Comparison of ENCODE assay signal across 8 cellular contexts in genomic region chr5:175444060-175444904, GRCh38. TPM values are rescaled to one million over a fixed set of nuclear protein-coding genes. Genes with fewer than 3 reads are reported as not detected.
A peak's percentile ranks its signal among the peaks of the same experiment; 100 is the strongest.
DNase-seq lines count a peak whose midpoint lies in the region; ATAC-seq, FAIRE-seq and TF ChIP-seq lines count a peak whose summit lies in the region.

TSS of gene DRD1 (minus strand) at chr5:175444182. CDS start at chr5:175443099, 1,083 bp downstream.

- peak; percentile 84 to 99 for TF ChIP-seq RAD21 in A549 (conservative IDR thresholded peaks at IDR 0.05 in 1 of 2, IDR thresholded peaks at IDR 0.05 in 1 of 2)

- CTCF ChIA-PET in A549 (lab: Yijun Ruan, JAX), result interaction anchor here (0.6 to 6.3 kb wide), 52 partner anchors 8 to 534 kb away, joined by 3 to 150 read pairs (median 4); no protein-coding TSS in a partner anchor

- POLR2A ChIA-PET in A549 (lab: Yijun Ruan, JAX), result interaction anchor here (0.7 to 2.1 kb wide), 4 partner anchors 34 to 198 kb away, joined by 3 to 9 read pairs (median 4); partner anchors contain the start of gene SFXN1

- intact Hi-C loops in left ventricle myocardium inferior (cut with micrococcal nuclease) (loop anchor here (5.0 kb wide), 1 partner anchor 492 kb away; no protein-coding TSS in a partner anchor), gastrocnemius medialis (cut with DNase I; ENCODE audit: low total_unique reads) (loop anchor here (1.0 kb wide), 1 partner anchor 493 kb away; no protein-coding TSS in a partner anchor)

- H3K36me3 ChIP-seq in left ventricle myocardium inferior, result no peaks in the 10 kb centered on the region
- H3K36me3 ChIP-seq in gastrocnemius medialis, result no peaks in the 10 kb centered on the region

- peaks cover 100% of the 10 kb centered on the region for H3K27me3 ChIP-seq in left ventricle myocardium inferior (ENCODE audit: low read depth)
- H3K27me3 ChIP-seq in gastrocnemius medialis, result peaks cover 36 to 44% (median 40%) of the 10 kb centered on the region in 3 donors

- peaks cover 16% of the 10 kb centered on the region; the same call in 1 of the 3 replicates for H3K4me1 ChIP-seq in A549
- peaks cover 15% of the 10 kb centered on the region for H3K4me1 ChIP-seq in left ventricle myocardium inferior
- H3K4me1 ChIP-seq in gastrocnemius medialis, result peaks cover 0 to 4% of the 10 kb centered on the region in 2 donors

- FAIRE-seq in A549 (lab: Jason Lieb, UNC), result no peak

- TF ChIP-seq CTCF in A549 (IDR thresholded peaks at IDR 0.05) (peak; percentile 95), left ventricle myocardium inferior (IDR thresholded peaks at IDR 0.05; ENCODE audit: borderline replicate concordance) (peak; percentile 77), gastrocnemius medialis (IDR thresholded peaks at IDR 0.05 in 4 of 5, conservative IDR thresholded peaks at IDR 0.05 in 1 of 5) (peak in 4 of 5 experiments; percentile 32 to 60 (median 48))

- TF ChIP-seq POLR2A in A549 (IDR thresholded peaks at IDR 0.05; ENCODE audit: low read length), result no peak
- TF ChIP-seq POLR2A in gastrocnemius medialis (IDR thresholded peaks at IDR 0.05), result no peak

- H3K4me2 ChIP-seq in A549, result peak within 1 kb of the TSS; percentile 84

- 7% methylated on average over 25 of the region's 91 CpGs for WGBS in A549 (ENCODE audit: missing lambda C conversion rate)

- ATAC-seq in A549, result peak; percentile 90 to 97
- ATAC-seq in GM18861 (IDR thresholded peaks at IDR 0.05; ENCODE audit: unreplicated experiment), result peak; percentile 75
- ATAC-seq in gastrocnemius medialis, result peak in 1 of 2 donors; percentile 54
- ATAC-seq in HG03469 (IDR thresholded peaks at IDR 0.05; ENCODE audit: unreplicated experiment), result no peak

- peak within 1 kb of the TSS; percentile 72 to 87 for H3K27ac ChIP-seq in A549
- no peak within 1 kb of the TSS for H3K27ac ChIP-seq in left ventricle myocardium inferior (replicated peaks)
- H3K27ac ChIP-seq in gastrocnemius medialis, result no peak within 1 kb of the TSS

- in situ Hi-C loops in gastrocnemius medialis (cut with MboI; ENCODE audit: low sequenced_read_pairs in 4 of 4), result loop anchor here in 3 of 4 donors (10.0 to 25.0 kb wide), 3 partner anchors 482 to 499 kb away; no protein-coding TSS in a partner anchor

- H3K4me3 ChIP-seq in A549 (peak within 1 kb of the TSS; percentile 51), left ventricle myocardium inferior (peak within 1 kb of the TSS; percentile 42), gastrocnemius medialis (peak within 1 kb of the TSS; percentile 23 to 42 (median 34))

- H3K9me3 ChIP-seq in A549, result no peaks in the 10 kb centered on the region
- no peaks in the 10 kb centered on the region for H3K9me3 ChIP-seq in left ventricle myocardium inferior (replicated peaks)
- H3K9me3 ChIP-seq in gastrocnemius medialis, result no peaks in the 10 kb centered on the region

- no peak for TF ChIP-seq EP300 in A549 (IDR thresholded peaks at IDR 0.05)

- DNase-seq in A549 (ENCODE audit: low read depth in 1 of 2, low spot score in 1 of 2) (peak; percentile 50 to 70), RPMI7951 (ENCODE audit: low read depth) (peak; percentile 12), left ventricle myocardium inferior (no peak), gastrocnemius medialis (no peak), NCI-H2171 (lab: John Stamatoyannopoulos, UW) (no peak)
- peak; percentile 68 for DNase-seq in activated naive CD4-positive, alpha-beta T cell treated with anti-CD3 and anti-CD28 coated beads, Interleukin-2, amount 50 U/mL, for 16 hours

TF ChIP-seq in A549, 52 proteins besides CTCF, POLR2A, EP300 and RAD21:
- TF ChIP-seq CEBPB (IDR thresholded peaks at IDR 0.05) (no peak), RNF2 (IDR thresholded peaks at IDR 0.05; ENCODE audit: borderline replicate concordance, low read depth) (0 out of 2 replicates have a peak, but pooled peaks have one; percentile 28), JUN (IDR thresholded peaks at IDR 0.05) (0 out of 5 replicates have a peak, but pooled peaks of 1 of the 2 experiments have one; percentile 49), ZC3H11A (IDR thresholded peaks at IDR 0.05) (no peak), SMC3 (IDR thresholded peaks at IDR 0.05) (peak; percentile 99), CBX2 (IDR thresholded peaks at IDR 0.05; ENCODE audit: borderline replicate concordance, low read depth) (no peak)
- TF ChIP-seq, protein P1, sequence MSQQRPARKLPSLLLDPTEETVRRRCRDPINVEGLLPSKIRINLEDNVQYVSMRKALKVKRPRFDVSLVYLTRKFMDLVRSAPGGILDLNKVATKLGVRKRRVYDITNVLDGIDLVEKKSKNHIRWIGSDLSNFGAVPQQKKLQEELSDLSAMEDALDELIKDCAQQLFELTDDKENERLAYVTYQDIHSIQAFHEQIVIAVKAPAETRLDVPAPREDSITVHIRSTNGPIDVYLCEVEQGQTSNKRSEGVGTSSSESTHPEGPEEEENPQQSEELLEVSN (IDR thresholded peaks at IDR 0.05; ENCODE audit: borderline replicate concordance, low read depth), result peak; percentile 56; the same call in 1 of the 2 replicates
- TF ChIP-seq, protein P2, sequence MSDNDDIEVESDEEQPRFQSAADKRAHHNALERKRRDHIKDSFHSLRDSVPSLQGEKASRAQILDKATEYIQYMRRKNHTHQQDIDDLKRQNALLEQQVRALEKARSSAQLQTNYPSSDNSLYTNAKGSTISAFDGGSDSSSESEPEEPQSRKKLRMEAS (IDR thresholded peaks at IDR 0.05), result peak; percentile 70
- TF ChIP-seq, protein P3, sequence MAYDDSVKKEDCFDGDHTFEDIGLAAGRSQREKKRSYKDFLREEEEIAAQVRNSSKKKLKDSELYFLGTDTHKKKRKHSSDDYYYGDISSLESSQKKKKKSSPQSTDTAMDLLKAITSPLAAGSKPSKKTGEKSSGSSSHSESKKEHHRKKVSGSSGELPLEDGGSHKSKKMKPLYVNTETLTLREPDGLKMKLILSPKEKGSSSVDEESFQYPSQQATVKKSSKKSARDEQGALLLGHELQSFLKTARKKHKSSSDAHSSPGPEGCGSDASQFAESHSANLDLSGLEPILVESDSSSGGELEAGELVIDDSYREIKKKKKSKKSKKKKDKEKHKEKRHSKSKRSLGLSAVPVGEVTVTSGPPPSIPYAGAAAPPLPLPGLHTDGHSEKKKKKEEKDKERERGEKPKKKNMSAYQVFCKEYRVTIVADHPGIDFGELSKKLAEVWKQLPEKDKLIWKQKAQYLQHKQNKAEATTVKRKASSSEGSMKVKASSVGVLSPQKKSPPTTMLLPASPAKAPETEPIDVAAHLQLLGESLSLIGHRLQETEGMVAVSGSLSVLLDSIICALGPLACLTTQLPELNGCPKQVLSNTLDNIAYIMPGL (CRISPR knock-in tag; IDR thresholded peaks at IDR 0.05; ENCODE audit: borderline replicate concordance), result no peak

RNA-seq across cellular contexts. Expression of gene DRD1, which starts in this region (rescaled TPM):
- polyA plus RNA-seq in A549 (2011; rRNA removed) (5.7 and 6.6 TPM in 2 replicates), A549 (2017; fragmentation: RNase III; extraction: RNeasy Plus Mini Kit Qiagen cat#74134 plus additional on column Dnase treatment) (0.85 to 0.90 TPM (median 0.87 TPM) in 3 replicates)
- 1.6 and 2.0 TPM in 2 replicates for polyA plus RNA-seq in A549 (2012; cell fraction: cytosol; rRNA removed)
- polyA plus RNA-seq in A549 (2012; cell fraction: nucleus; rRNA removed), result 4.5 and 5.5 TPM in 2 replicates
- polyA minus RNA-seq in A549 (2011; rRNA and poly(A)+ RNA removed), result 7.0 and 9.8 TPM in 2 replicates
- not detected in 2 replicates for total RNA-seq in RPMI7951 (2014; rRNA removed; shearing (Covaris generic))
- total RNA-seq in left ventricle myocardium inferior (not detected), gastrocnemius medialis (not detected)

Comparison
In these comparisons a context has a peak if more than half of its experiments do, and no peak if none do; other contexts are left out.
1. Peak in DNase-seq in RPMI7951; RNA of the gene not detected or under 1 TPM.
2. DNase-seq: peak in A549 (2 of 2) and activated naive CD4-positive, alpha-beta T cell treated with anti-CD3 and anti-CD28 coated beads, Interleukin-2, amount 50 U/mL, for 16 hours (single experiment); none in left ventricle myocardium inferior (single experiment), gastrocnemius medialis (0 of 2) and NCI-H2171 (single experiment).
3. H3K27ac ChIP-seq: peak in A549 (2 of 2); none in left ventricle myocardium inferior (single experiment) and gastrocnemius medialis (0 of 4).
4. Peak in every context shown above with its lines, with median percentiles within 50 percentile points of each other: H3K4me3 ChIP-seq and CTCF ChIP-seq.